Comparison of ENCODE assay signal across 19 cellular contexts in genomic region chr6:74161380-74161779, GRCh38.
A peak's percentile ranks its signal among the peaks of the same experiment; 100 is the strongest.
DNase-seq lines count a peak whose midpoint lies in the region; ATAC-seq lines count a peak whose summit lies in the region.
"Had no signal": no experiment of that assay in that cellular context is flagged by ENCODE, and none has a peak within 500 bp of the region (broad histone marks: within the 10 kb centered on the region; RNA-seq: fewer than 3 reads in every experiment).

No MANE protein-coding gene starts in this region.

- no peaks in the 10 kb centered on the region for H3K36me3 ChIP-seq in GM23248 (ENCODE audit: low read depth)
- H3K36me3 ChIP-seq in adipocyte (ENCODE audit: control insufficient read depth, insufficient read depth, low read length, severe bottlenecking): no peaks in the 10 kb centered on the region
- H3K36me3 ChIP-seq: BLaER1, HAP-1 had no signal

- H3K4me1 ChIP-seq in GM23248 (ENCODE audit: insufficient read depth) (no peaks in the 10 kb centered on the region), adipocyte (ENCODE audit: control insufficient read depth, insufficient read depth, low read length) (no peaks in the 10 kb centered on the region)
- H3K4me1 ChIP-seq: BLaER1, HAP-1 had no signal

- intact Hi-C loops in Right ventricle myocardium inferior (cut with DNase I): no loop called here

- no peaks in the 10 kb centered on the region for H3K79me2 ChIP-seq in GM23248 (ENCODE audit: insufficient read depth)

- no peak for DNase-seq in GM23248
- peak; percentile 10 for DNase-seq in adipocyte (ENCODE audit: low read depth)
- DNase-seq in fibroblast of the conjunctiva (ENCODE audit: low read depth): peak; percentile 18
- DNase-seq in stimulated activated CD8-positive, alpha-beta memory T cell treated with anti-CD3 and anti-CD28 coated beads, Interleukin-4, amount 100 ng/mL, for 48 hours: no peak
- DNase-seq in Right ventricle myocardium inferior (ENCODE audit: missing footprints): no peak
- DNase-seq: Caco-2; CD4-positive, CD25-positive, alpha-beta regulatory T cell; CD8-positive, alpha-beta T cell; DMS 273 treated with DMSO at 0.1 percent for 48 hours; DMS79; EL; GDM1; GOT3; HFFc6 had no signal

- H3K9ac ChIP-seq in GM23248: no peak overlapping the region
- H3K9ac ChIP-seq in adipocyte (ENCODE audit: low read length): no peak overlapping the region
- H3K9ac ChIP-seq: BLaER1 had no signal

- 0 out of 2 replicates have a peak overlapping the region, but pooled peaks have one; percentile 25 for H2AFZ ChIP-seq in GM23248

- in situ Hi-C loops in GM23248 (cut with MboI): no loop called here

- H3K27ac ChIP-seq in GM23248: no peak overlapping the region
- H3K27ac ChIP-seq: BLaER1, C4-2B had no signal

- no peak for ATAC-seq in HG02973 (IDR thresholded peaks at IDR 0.05; ENCODE audit: unreplicated experiment)
- ATAC-seq in Right ventricle myocardium inferior: no peak
- ATAC-seq: CD8-positive, alpha-beta T cell; GM12878 had no signal

- no peaks in the 10 kb centered on the region for H3K9me3 ChIP-seq in GM23248 (ENCODE audit: low read depth)
- no peaks in the 10 kb centered on the region for H3K9me3 ChIP-seq in adipocyte (ENCODE audit: control insufficient read depth, low read length)
- H3K9me3 ChIP-seq: BLaER1, Caco-2, HAP-1 had no signal

- H3K27me3 ChIP-seq in GM23248 (replicated peaks; ENCODE audit: insufficient read depth): no peaks in the 10 kb centered on the region
- H3K27me3 ChIP-seq in adipocyte (replicated peaks; ENCODE audit: control insufficient read depth, insufficient read depth, low read length): no peaks in the 10 kb centered on the region
- H3K27me3 ChIP-seq: BLaER1 had no signal

- H3K4me2 ChIP-seq in GM23248 (ENCODE audit: unreplicated experiment): no peak overlapping the region
- H3K4me2 ChIP-seq: BLaER1 had no signal

- no peaks in the 10 kb centered on the region; the same call in 1 of the 2 replicates for H3K9me2 ChIP-seq in GM23248 (ENCODE audit: insufficient read depth)

- H4K20me1 ChIP-seq in GM23248 (ENCODE audit: insufficient read depth): no peaks in the 10 kb centered on the region
- H4K20me1 ChIP-seq: BLaER1 had no signal

- H3K4me3 ChIP-seq in GM23248: no peak overlapping the region
- H3K4me3 ChIP-seq in adipocyte (ENCODE audit: low read length): no peak overlapping the region
- H3K4me3 ChIP-seq: BLaER1, GM12878, HAP-1 had no signal

- H3F3A ChIP-seq in GM23248 (ENCODE audit: insufficient read depth): no peaks in the 10 kb centered on the region

Comparison
In these comparisons a context has a peak if more than half of its experiments do, and no peak if none do; other contexts are left out.
1. DNase-seq: peak in adipocyte (single experiment) and fibroblast of the conjunctiva (single experiment); none in GM23248 (single experiment), stimulated activated CD8-positive, alpha-beta memory T cell treated with anti-CD3 and anti-CD28 coated beads, Interleukin-4, amount 100 ng/mL, for 48 hours (single experiment) and Right ventricle myocardium inferior (single experiment).